Comparison of ENCODE assay signal across 22 cellular contexts in the genomic region with DNA sequence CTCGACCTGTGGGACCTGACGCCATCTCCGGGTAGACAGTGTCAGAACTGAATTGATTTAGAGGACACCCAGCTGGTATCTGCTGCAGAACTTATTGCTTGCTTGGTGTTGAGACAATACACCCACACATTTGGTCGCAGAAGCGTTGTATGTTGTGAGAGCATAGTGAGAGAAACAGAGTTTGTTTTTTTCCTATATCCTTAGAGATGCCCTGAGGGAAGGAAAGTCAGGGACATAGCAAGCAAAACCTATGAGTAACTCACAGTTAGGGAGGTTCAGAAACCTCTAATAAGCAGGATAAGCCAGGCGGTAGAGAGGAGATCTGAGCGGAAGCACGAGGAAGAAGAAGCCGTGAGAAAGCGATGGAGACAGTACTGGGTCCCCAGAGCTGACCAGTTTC. TPM values are rescaled to one million over a fixed set of nuclear protein-coding genes. Genes with fewer than 3 reads are reported as not detected.
DNase-seq lines count a peak whose midpoint lies in the region; ATAC-seq, FAIRE-seq and TF ChIP-seq lines count a peak whose summit lies in the region.
"Had no signal": no experiment of that assay in that cellular context is flagged by ENCODE, and none has a peak within 500 bp of the region (broad histone marks: within the 10 kb centered on the region; RNA-seq: fewer than 3 reads in every experiment).

No MANE protein-coding gene starts in this region.

- peak overlapping the region; percentile 12 to 14 for H3K27ac ChIP-seq in breast epithelium
- H3K27ac ChIP-seq: prostate gland had no signal

- no peak overlapping the region for H3K4me3 Mint-ChIP-seq in stimulated activated memory B cell treated with anti-CD40 and anti-IgM and Interleukin-4, amounts not matched to agents 10 μg/mL and 1 μg/mL and 100 μg/mL, for 72 hours
- H3K4me3 Mint-ChIP-seq: endodermal cell had no signal

- peaks cover 12% of the 10 kb centered on the region for H3K27me3 Mint-ChIP-seq in stimulated activated memory B cell treated with anti-CD40 and anti-IgM and Interleukin-4, amounts not matched to agents 10 μg/mL and 1 μg/mL and 100 μg/mL, for 72 hours

- no peak overlapping the region for H3K4me3 ChIP-seq in breast epithelium
- H3K4me3 ChIP-seq: gastroesophageal sphincter, prostate gland, SJSA1 had no signal

- DNase-seq in M059J (ENCODE audit: low read depth) (peak; percentile 97), breast epithelium (ENCODE audit: low spot score in 2 of 2) (no peak), foreskin melanocyte (peak; percentile 75), hippocampal formation (lab: John Stamatoyannopoulos, UW) (no peak), GM12892 (ENCODE audit: insufficient read length) (no peak), Right ventricle myocardium superior (no peak)
- DNase-seq: activated CD4-positive, CD25-positive, alpha-beta regulatory T cell treated with anti-CD3 and anti-CD28 coated beads, Interleukin-2, amount 50 U/mL, for 72 hours; BE2C; DMS153; endodermal cell; left ventricle myocardium superior; NCI-H146; NCI-H446; stimulated activated CD4-positive, alpha-beta T cell treated with anti-CD3 and anti-CD28 coated beads, Interleukin-15, amount 100 ng/mL, for 24 hours; stimulated activated naive CD4-positive, alpha-beta T cell treated with Interleukin-2 at 50 U/mL for 16 hours had no signal

- no peaks in the 10 kb centered on the region for H3K27me3 ChIP-seq in breast epithelium
- H3K27me3 ChIP-seq: BE2C, gastroesophageal sphincter, SJSA1 had no signal

- TF ChIP-seq CTCF in breast epithelium (IDR thresholded peaks at IDR 0.05) = no peak

- no peaks in the 10 kb centered on the region for H3K9me3 Mint-ChIP-seq in stimulated activated memory B cell treated with anti-CD40 and anti-IgM and Interleukin-4, amounts not matched to agents 10 μg/mL and 1 μg/mL and 100 μg/mL, for 72 hours
- H3K9me3 Mint-ChIP-seq: activated T-helper 2 cell treated with anti-CD3 and anti-CD28 coated beads, Interferon-gamma antibody, Interleukin-2, Interleukin-4, amounts not matched to agents 10 μg/mL and 5 μg/mL and 100 μg/mL, durations not matched to agents 14 hours and 24 hours and 36 hours; endodermal cell had no signal

- no peak for FAIRE-seq in GM12892 (lab: Jason Lieb, UNC)

- no peaks in the 10 kb centered on the region for H3K4me1 ChIP-seq in breast epithelium
- H3K4me1 ChIP-seq: BE2C, prostate gland had no signal

- intact Hi-C loops in breast epithelium (cut with DNase I; ENCODE audit: low total_unique reads) = no loop called here
- intact Hi-C loops in Right ventricle myocardium superior (cut with DNase I) = loop anchor here (5.0 kb wide), 1 partner anchor 137 kb away; no protein-coding TSS in a partner anchor

- H3K27ac Mint-ChIP-seq in stimulated activated memory B cell treated with anti-CD40 and anti-IgM and Interleukin-4, amounts not matched to agents 10 μg/mL and 1 μg/mL and 100 μg/mL, for 72 hours = peak overlapping the region; percentile 19
- H3K27ac Mint-ChIP-seq: activated T-helper 2 cell treated with anti-CD3 and anti-CD28 coated beads, Interferon-gamma antibody, Interleukin-2, Interleukin-4, amounts not matched to agents 10 μg/mL and 5 μg/mL and 100 μg/mL, durations not matched to agents 14 hours and 24 hours and 36 hours; endodermal cell had no signal

- no peaks in the 10 kb centered on the region for H3K36me3 ChIP-seq in breast epithelium
- H3K36me3 ChIP-seq: BE2C, gastroesophageal sphincter, prostate gland, SJSA1 had no signal

- ATAC-seq in stimulated activated memory B cell treated with anti-CD40 and anti-IgM and Interleukin-4, amounts not matched to agents 10 μg/mL and 1 μg/mL and 100 μg/mL, for 72 hours = no peak
- ATAC-seq in GM21529 (IDR thresholded peaks at IDR 0.05; ENCODE audit: unreplicated experiment) (no peak), Right ventricle myocardium superior (ENCODE audit: poor library complexity) (no peak)
- ATAC-seq: gastroesophageal sphincter, HCT116, left ventricle myocardium superior had no signal

- H3K9me3 ChIP-seq in breast epithelium = no peaks in the 10 kb centered on the region
- H3K9me3 ChIP-seq: BE2C, gastroesophageal sphincter, prostate gland, SJSA1 had no signal

- no peak for TF ChIP-seq POLR2A in breast epithelium (IDR thresholded peaks at IDR 0.05)
- no peak for TF ChIP-seq POLR2A in GM12892 (IDR thresholded peaks at IDR 0.05; ENCODE audit: low read depth, low read length)

- H3K4me1 Mint-ChIP-seq in stimulated activated memory B cell treated with anti-CD40 and anti-IgM and Interleukin-4, amounts not matched to agents 10 μg/mL and 1 μg/mL and 100 μg/mL, for 72 hours = peaks cover 14% of the 10 kb centered on the region

- H3K36me3 Mint-ChIP-seq in stimulated activated memory B cell treated with anti-CD40 and anti-IgM and Interleukin-4, amounts not matched to agents 10 μg/mL and 1 μg/mL and 100 μg/mL, for 72 hours = no peaks in the 10 kb centered on the region

RNA-seq across cellular contexts. Expression of a gene that starts 59.8 kb away (rescaled TPM):
- 6.7 and 12.6 TPM in 2 replicates for total RNA-seq in M059J (2014; rRNA removed; shearing (Covaris generic))
- total RNA-seq in breast epithelium (10 to 100 TPM in 1 of 3 donors, 1 to 10 TPM in 2; 5.6 to 10.1 (median 7.5) TPM), Right ventricle myocardium superior (18.6 TPM)
- polyA plus RNA-seq in GM12892 (2012; ENCODE audit: missing spikeins) = 8.9 TPM

RNA-seq across cellular contexts. Expression of a gene that starts 59.9 kb away (rescaled TPM):
- 75.0 and 82.0 TPM in 2 replicates for total RNA-seq in M059J (2014; rRNA removed; shearing (Covaris generic))
- total RNA-seq in breast epithelium (10 to 100 TPM; 47.8 to 71.3 (median 51.8) TPM), Right ventricle myocardium superior (69.3 TPM)
- 66.7 TPM for polyA plus RNA-seq in GM12892 (2012; ENCODE audit: missing spikeins)

Comparison
In these comparisons a context has a peak if more than half of its experiments do, and no peak if none do; other contexts are left out.
1. DNase-seq: peak in M059J (single experiment) and foreskin melanocyte (single experiment); none in breast epithelium (0 of 2), hippocampal formation (0 of 2), GM12892 (single experiment) and Right ventricle myocardium superior (single experiment).